1 cellular context compared by ENCODE assay signal in genomic region chr12:131229426-131230339, GRCh38.
TF ChIP-seq lines count a peak whose summit lies in the region.

No MANE protein-coding gene starts in this region.

TF ChIP-seq in K562, 482 proteins besides CTCF, POLR2A, EP300 and RAD21 (continues in another document):
- TF ChIP-seq ZNF398 (CRISPR knock-in tag; IDR thresholded peaks at IDR 0.05): no peak
- TF ChIP-seq EGR1 (conservative IDR thresholded peaks at IDR 0.05): peak; percentile 51
- TF ChIP-seq CHD2 (IDR thresholded peaks at IDR 0.05; ENCODE audit: low read depth, low read length): 0 out of 2 replicates have a peak, but pooled peaks have one; percentile 13
- TF ChIP-seq ARID3A (IDR thresholded peaks at IDR 0.05; ENCODE audit: borderline replicate concordance, low read depth, low read length): peak; percentile 51; the same call in 1 of the 2 replicates
- TF ChIP-seq TAF1 (IDR thresholded peaks at IDR 0.05; ENCODE audit: control insufficient read depth, extremely low read depth, insufficient read depth, low read length, severe bottlenecking): peak; percentile 41
- peak; percentile 87 for TF ChIP-seq DPF2 (IDR thresholded peaks at IDR 0.05)
- peak in 1 of 2 experiments; percentile 87; a peak in 2 of 4 replicates for TF ChIP-seq KDM4B (IDR thresholded peaks at IDR 0.05; ENCODE audit: borderline replicate concordance in 2 of 2, low read depth in 1 of 2)
- TF ChIP-seq POLR2G (IDR thresholded peaks at IDR 0.05; ENCODE audit: low read depth, low read length): peak; percentile 76
- TF ChIP-seq RBFOX2 (IDR thresholded peaks at IDR 0.05; ENCODE audit: low read depth, low read length): peak; percentile 88
- TF ChIP-seq ZNF644 (tag; IDR thresholded peaks at IDR 0.05; ENCODE audit: low read depth): no peak
- TF ChIP-seq YY1 (IDR thresholded peaks at IDR 0.05; ENCODE audit: borderline replicate concordance in 1 of 3, control insufficient read depth in 1 of 3, extremely low read depth in 1 of 3, insufficient read depth in 3 of 3, insufficient read length in 1 of 3, insufficient replicate concordance in 2 of 3, low read depth in 1 of 3, low read length in 2 of 3): peak in 2 of 3 experiments; percentile 7 to 53
- TF ChIP-seq ZNF79 (CRISPR knock-in tag; IDR thresholded peaks at IDR 0.05; ENCODE audit: low read depth): no peak
- TF ChIP-seq ZBTB7A (IDR thresholded peaks at IDR 0.05; ENCODE audit: borderline replicate concordance, control insufficient read depth, low read depth, low read length): peak; percentile 92
- peak; percentile 99 for TF ChIP-seq ETS1 (conservative IDR thresholded peaks at IDR 0.05; ENCODE audit: control insufficient read depth, low read depth, low read length)
- TF ChIP-seq MBD1 (CRISPR knock-in tag; IDR thresholded peaks at IDR 0.05): no peak
- TF ChIP-seq ZNF253 (CRISPR knock-in tag; conservative IDR thresholded peaks at IDR 0.05): no peak
- TF ChIP-seq MAX (CRISPR knock-in tag; IDR thresholded peaks at IDR 0.05): peak; percentile 45; the same call in 1 of the 2 replicates
- TF ChIP-seq ZBTB11 (CRISPR knock-in tag; IDR thresholded peaks at IDR 0.05): peak in 2 of 3 experiments; percentile 57 to 90; a peak in 4 of 6 replicates
- TF ChIP-seq PRDM10 (IDR thresholded peaks at IDR 0.05; ENCODE audit: partially characterized antibody): peak; percentile 96
- peak; percentile 52; the same call in 1 of the 2 replicates for TF ChIP-seq PHF8 (IDR thresholded peaks at IDR 0.05; ENCODE audit: borderline replicate concordance, low read length)
- TF ChIP-seq ESRRB (CRISPR knock-in tag; IDR thresholded peaks at IDR 0.05; ENCODE audit: borderline replicate concordance): no peak
- TF ChIP-seq POLR2H (tag; IDR thresholded peaks at IDR 0.05; ENCODE audit: low read depth): peak; percentile 28; the same call in 1 of the 2 replicates
- TF ChIP-seq SMARCA4 (IDR thresholded peaks at IDR 0.05): peak; percentile 81
- TF ChIP-seq ZBTB9 (CRISPR knock-in tag; IDR thresholded peaks at IDR 0.05): peak; percentile 51; the same call in 1 of the 2 replicates
- TF ChIP-seq HSF4 (CRISPR knock-in tag; IDR thresholded peaks at IDR 0.05; ENCODE audit: borderline replicate concordance): no peak
- TF ChIP-seq TFAP4 (CRISPR knock-in tag; IDR thresholded peaks at IDR 0.05; ENCODE audit: borderline replicate concordance): peak; percentile 61
- TF ChIP-seq ILF3 (IDR thresholded peaks at IDR 0.05; ENCODE audit: borderline replicate concordance): peak; percentile 7; the same call in 1 of the 2 replicates
